In the genomic region with DNA sequence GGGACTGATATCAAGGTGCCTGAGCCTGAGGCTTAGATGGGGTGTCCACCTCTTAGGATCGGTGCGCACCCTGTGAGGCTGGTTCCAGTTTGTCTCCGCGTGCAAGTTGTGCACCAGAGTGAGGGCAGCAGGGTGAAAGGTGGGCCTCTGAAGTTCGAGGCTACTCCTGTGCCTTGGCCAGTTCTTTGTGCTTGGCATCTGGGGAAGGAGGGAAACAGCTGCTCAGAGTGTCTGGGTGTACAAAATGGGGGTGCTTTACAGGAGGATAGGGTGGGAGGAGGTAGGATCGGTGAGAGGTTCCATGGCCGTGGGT, we compare ENCODE assay signal across 9 cellular contexts. TPM values are rescaled to one million over a fixed set of nuclear protein-coding genes. Genes with fewer than 3 reads are reported as not detected.
DNase-seq lines count a peak whose midpoint lies in the region; ATAC-seq and TF ChIP-seq lines count a peak whose summit lies in the region.
"Had no signal": no experiment of that assay in that cellular context is flagged by ENCODE, and none has a peak within 500 bp of the region (broad histone marks: within the 10 kb centered on the region; RNA-seq: fewer than 3 reads in every experiment).

No MANE protein-coding gene starts in this region.

- intact Hi-C loops in right lobe of liver (cut with DNase I) = no loop called here
- intact Hi-C loops in tibial artery (cut with DNase I; ENCODE audit: low total_unique reads) = no loop called here

- H3K4me3 ChIP-seq in adipocyte (ENCODE audit: low read length) (peak overlapping the region; percentile 97), right lobe of liver (peak overlapping the region; percentile 78 to 94 (median 89)), tibial artery (peak overlapping the region; percentile 78 to 91)

- H3K9me3 ChIP-seq in adipocyte (ENCODE audit: control insufficient read depth, low read length) (no peaks in the 10 kb centered on the region), right lobe of liver (no peaks in the 10 kb centered on the region), tibial artery (no peaks in the 10 kb centered on the region)

- H3K4me3 Mint-ChIP-seq in activated CD4-positive, alpha-beta T cell treated with anti-CD3 and anti-CD28 coated beads, Interleukin-2, amount 10 ng/mL, durations not matched to agents 7 days and 5 days = peak overlapping the region; percentile 92

- peaks cover 20% of the 10 kb centered on the region for H3K36me3 Mint-ChIP-seq in activated CD4-positive, alpha-beta T cell treated with anti-CD3 and anti-CD28 coated beads, Interleukin-2, amount 10 ng/mL, durations not matched to agents 7 days and 5 days (ENCODE audit: low read depth)

- H3K36me3 ChIP-seq in adipocyte (ENCODE audit: control insufficient read depth, insufficient read depth, low read length, severe bottlenecking) = no peaks in the 10 kb centered on the region
- H3K36me3 ChIP-seq in right lobe of liver = peaks cover 0 to 5% (median 0%) of the 10 kb centered on the region in 4 donors
- no peaks in the 10 kb centered on the region for H3K36me3 ChIP-seq in tibial artery

- H3K27me3 ChIP-seq in adipocyte (replicated peaks; ENCODE audit: control insufficient read depth, insufficient read depth, low read length) (no peaks in the 10 kb centered on the region), right lobe of liver (no peaks in the 10 kb centered on the region), tibial artery (no peaks in the 10 kb centered on the region)

- H3K4me1 ChIP-seq in adipocyte (ENCODE audit: control insufficient read depth, insufficient read depth, low read length) (peaks cover 4% of the 10 kb centered on the region), right lobe of liver (peaks cover 0 to 10% (median 0%) of the 10 kb centered on the region in 4 donors), tibial artery (peaks cover 0 to 9% (median 8%) of the 10 kb centered on the region in 4 donors)

- H3K27me3 Mint-ChIP-seq in activated CD4-positive, alpha-beta T cell treated with anti-CD3 and anti-CD28 coated beads, Interleukin-2, amount 10 ng/mL, durations not matched to agents 7 days and 5 days = no peaks in the 10 kb centered on the region

- DNase-seq in activated CD4-positive, alpha-beta T cell treated with anti-CD3 and anti-CD28 coated beads, Interleukin-2, amount 10 ng/mL, durations not matched to agents 7 days and 5 days = no peak
- DNase-seq in activated CD4-positive, alpha-beta T cell treated with anti-CD3 and anti-CD28 coated beads, Interleukin-2, amount 50 U/mL, for 48 hours = no peak
- DNase-seq in adipocyte (ENCODE audit: low read depth) (no peak), right lobe of liver (peak in 1 of 3 donors; percentile 62), tibial artery (no peak), NK-92 (lab: John Stamatoyannopoulos, UW; ENCODE audit: unreplicated experiment) (no peak), germinal center (ENCODE audit: low spot score) (no peak), HuH-7.5 (ENCODE audit: low spot score) (no peak)
- DNase-seq: NCI-H187 treated with DMSO at 0.1 percent for 48 hours had no signal

- H3K4me1 Mint-ChIP-seq in activated CD4-positive, alpha-beta T cell treated with anti-CD3 and anti-CD28 coated beads, Interleukin-2, amount 10 ng/mL, durations not matched to agents 7 days and 5 days = peaks cover 60% of the 10 kb centered on the region

- POLR2A ChIA-PET in activated CD4-positive, alpha-beta T cell treated with anti-CD3 and anti-CD28 coated beads, Interleukin-2, amount 10 ng/mL, durations not matched to agents 7 days and 5 days (lab: Charles Lee) = no interaction called here

- no peak for ATAC-seq in right lobe of liver

- CTCF ChIA-PET in activated CD4-positive, alpha-beta T cell treated with anti-CD3 and anti-CD28 coated beads, Interleukin-2, amount 10 ng/mL, durations not matched to agents 7 days and 5 days (lab: Charles Lee) = interaction anchor here (1.4 kb wide), 1 partner anchor 252 kb away, joined by 4 read pairs; the partner anchor contains the start of gene EPHB3

- TF ChIP-seq CTCF in right lobe of liver (IDR thresholded peaks at IDR 0.05) (no peak), tibial artery (IDR thresholded peaks at IDR 0.05) (no peak)

- H3K9ac ChIP-seq in adipocyte (ENCODE audit: low read length) = peak overlapping the region; percentile 92

- WGBS in right lobe of liver (ENCODE audit: insufficient coverage, low coverage, low lambda C conversion rate, missing lambda C conversion rate) = 56% methylated on average over 3 of the region's 7 CpGs

- no peaks in the 10 kb centered on the region for H3K9me3 Mint-ChIP-seq in activated CD4-positive, alpha-beta T cell treated with anti-CD3 and anti-CD28 coated beads, Interleukin-2, amount 10 ng/mL, durations not matched to agents 7 days and 5 days

- peak overlapping the region; percentile 96 for H3K27ac Mint-ChIP-seq in activated CD4-positive, alpha-beta T cell treated with anti-CD3 and anti-CD28 coated beads, Interleukin-2, amount 10 ng/mL, durations not matched to agents 7 days and 5 days

- H3K27ac ChIP-seq in right lobe of liver = peak overlapping the region in 2 of 3 donors; percentile 60 to 76
- peak overlapping the region in 1 of 2 donors; percentile 77 for H3K27ac ChIP-seq in tibial artery

- no peak for TF ChIP-seq POLR2A in right lobe of liver (IDR thresholded peaks at IDR 0.05)

RNA-seq across cellular contexts. Expression of gene VPS8, which starts 0.8 kb away (rescaled TPM):
- total RNA-seq in activated CD4-positive, alpha-beta T cell treated with anti-CD3 and anti-CD28 coated beads, Interleukin-2, amount 10 ng/mL, durations not matched to agents 7 days and 5 days = 10 to 100 TPM; 63.0 to 69.3 TPM
- 10 to 100 TPM; 20.4 to 24.5 (median 21.3) TPM for total RNA-seq in right lobe of liver
